8 cellular contexts compared by ENCODE assay signal in the genomic region with DNA sequence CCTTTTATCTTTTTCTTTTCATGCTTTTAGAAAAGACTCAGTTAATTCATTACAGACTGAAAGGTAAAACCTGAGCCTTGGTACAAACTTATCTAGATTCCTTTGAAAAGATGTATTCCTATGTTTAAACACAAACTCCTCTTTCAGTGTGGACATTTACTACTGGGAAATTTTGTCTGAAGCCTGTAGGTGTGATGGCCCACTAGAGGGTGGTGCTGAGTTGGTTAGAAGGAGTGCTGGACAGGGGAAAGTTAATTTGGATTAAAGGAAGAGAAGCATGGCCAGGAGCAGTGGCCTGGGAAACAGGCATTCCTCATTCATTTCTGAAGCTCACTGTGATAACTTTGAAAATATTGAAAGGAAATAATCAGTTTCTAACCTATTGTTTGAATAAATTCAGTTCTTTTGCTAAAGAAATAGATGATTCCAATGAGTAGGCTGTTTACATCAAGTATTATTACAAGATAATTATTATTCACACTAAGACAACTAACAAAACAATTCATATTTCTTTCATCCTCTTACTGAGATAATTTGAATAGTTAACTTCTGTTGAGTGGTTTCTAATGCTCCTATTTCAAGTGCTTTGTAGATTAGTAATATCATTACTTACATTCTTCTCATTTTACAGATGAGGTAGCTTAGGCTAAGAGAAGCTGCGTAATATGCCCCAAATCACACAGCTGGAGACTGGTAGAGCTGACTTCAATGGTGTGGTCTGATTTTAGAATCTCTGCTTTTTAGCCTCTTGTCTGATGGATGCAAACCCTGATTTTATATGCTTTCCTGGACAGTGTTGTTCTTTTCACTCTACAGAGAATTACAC.
A peak's percentile ranks its signal among the peaks of the same experiment; 100 is the strongest.
DNase-seq lines count a peak whose midpoint lies in the region; ATAC-seq and TF ChIP-seq lines count a peak whose summit lies in the region.

No MANE protein-coding gene starts in this region.

- no peak overlapping the region for H3K4me2 ChIP-seq in GM23338
- H3K4me2 ChIP-seq in hepatocyte = no peak overlapping the region

- ATAC-seq in GM23338 = peak; percentile 94
- peak; percentile 47 for ATAC-seq in activated naive CD8-positive, alpha-beta T cell treated with anti-CD3 and anti-CD28 coated beads, Interleukin-2, amount 10 ng/mL, durations not matched to agents 7 days and 5 days (ENCODE audit: low read depth)
- no peak for ATAC-seq in HG03045 (IDR thresholded peaks at IDR 0.05; ENCODE audit: unreplicated experiment)

- peaks cover 10% of the 10 kb centered on the region for H3K4me1 Mint-ChIP-seq in GM23338
- H3K4me1 Mint-ChIP-seq in activated naive CD8-positive, alpha-beta T cell treated with anti-CD3 and anti-CD28 coated beads, Interleukin-2, amount 10 ng/mL, durations not matched to agents 7 days and 5 days = no peaks in the 10 kb centered on the region

- WGBS in hepatocyte (ENCODE audit: low lambda C conversion rate, missing lambda C conversion rate) = 86% methylated on average over 1 of the region's 1 CpG
- 75 to 91% (median 88%) methylated on average over 1 of the region's 1 CpG for WGBS in stomach, 5 donors

- no peaks in the 10 kb centered on the region for H3K9me3 ChIP-seq in MG63
- no peaks in the 10 kb centered on the region for H3K9me3 ChIP-seq in hepatocyte (ENCODE audit: low read depth)
- no peaks in the 10 kb centered on the region for H3K9me3 ChIP-seq in stomach

- no peak for TF ChIP-seq EP300 in stomach (IDR thresholded peaks at IDR 0.05)

- no peaks in the 10 kb centered on the region for H3F3A ChIP-seq in GM23338 (replicated peaks; ENCODE audit: low read depth)

- no peaks in the 10 kb centered on the region for H3K9me3 Mint-ChIP-seq in GM23338
- H3K9me3 Mint-ChIP-seq in activated naive CD8-positive, alpha-beta T cell treated with anti-CD3 and anti-CD28 coated beads, Interleukin-2, amount 10 ng/mL, durations not matched to agents 7 days and 5 days = no peaks in the 10 kb centered on the region

- H2AFZ ChIP-seq in GM23338 = no peak overlapping the region
- no peak overlapping the region for H2AFZ ChIP-seq in hepatocyte

- TF ChIP-seq CTCF in GM23338 (conservative IDR thresholded peaks at IDR 0.05; ENCODE audit: low read depth in 2 of 2) (peak; percentile 77 to 92), hepatocyte (IDR thresholded peaks at IDR 0.05; ENCODE audit: poor library complexity) (peak; percentile 74), stomach (IDR thresholded peaks at IDR 0.05) (peak in 4 of 7 experiments; percentile 14 to 40 (median 26))

- H3K36me3 Mint-ChIP-seq in GM23338 (ENCODE audit: low read depth) = peaks cover 13% of the 10 kb centered on the region; the same call in 2 of the 3 replicates
- H3K36me3 Mint-ChIP-seq in activated naive CD8-positive, alpha-beta T cell treated with anti-CD3 and anti-CD28 coated beads, Interleukin-2, amount 10 ng/mL, durations not matched to agents 7 days and 5 days = no peaks in the 10 kb centered on the region

- no peaks in the 10 kb centered on the region for H3K4me1 ChIP-seq in GM23338 (ENCODE audit: insufficient read depth)
- no peaks in the 10 kb centered on the region for H3K4me1 ChIP-seq in hepatocyte (ENCODE audit: insufficient read depth)
- H3K4me1 ChIP-seq in stomach = no peaks in the 10 kb centered on the region

- no peak for TF ChIP-seq POLR2A in stomach (IDR thresholded peaks at IDR 0.05)

- intact Hi-C loops in stomach (cut with DNase I; ENCODE audit: low total_unique reads) = no loop called here

- no peaks in the 10 kb centered on the region for H3K27me3 ChIP-seq in GM23338 (ENCODE audit: insufficient read depth)
- H3K27me3 ChIP-seq in MG63 = peaks cover 12% of the 10 kb centered on the region
- H3K27me3 ChIP-seq in hepatocyte = no peaks in the 10 kb centered on the region
- H3K27me3 ChIP-seq in stomach = no peaks in the 10 kb centered on the region

- H3K27ac ChIP-seq in GM23338 (ENCODE audit: low read depth) = no peak overlapping the region
- H3K27ac ChIP-seq in hepatocyte = no peak overlapping the region
- no peak overlapping the region for H3K27ac ChIP-seq in stomach

- H3K79me2 ChIP-seq in GM23338 (replicated peaks; ENCODE audit: insufficient read depth) (no peaks in the 10 kb centered on the region), hepatocyte (no peaks in the 10 kb centered on the region)

- H4K20me1 ChIP-seq in GM23338 (replicated peaks; ENCODE audit: insufficient read depth) = no peaks in the 10 kb centered on the region
- H4K20me1 ChIP-seq in hepatocyte (ENCODE audit: insufficient read depth, poor library complexity, severe bottlenecking) = no peaks in the 10 kb centered on the region

- H3K36me3 ChIP-seq in GM23338 (ENCODE audit: insufficient read depth) = peaks cover 11% of the 10 kb centered on the region
- no peaks in the 10 kb centered on the region for H3K36me3 ChIP-seq in MG63
- no peaks in the 10 kb centered on the region for H3K36me3 ChIP-seq in hepatocyte (replicated peaks; ENCODE audit: insufficient read depth, low read depth)
- no peaks in the 10 kb centered on the region for H3K36me3 ChIP-seq in stomach

- no peaks in the 10 kb centered on the region for H3K27me3 Mint-ChIP-seq in GM23338 (ENCODE audit: insufficient read depth, low read depth, poor library complexity)
- H3K27me3 Mint-ChIP-seq in activated naive CD8-positive, alpha-beta T cell treated with anti-CD3 and anti-CD28 coated beads, Interleukin-2, amount 10 ng/mL, durations not matched to agents 7 days and 5 days = peaks cover 2% of the 10 kb centered on the region

- H3K27ac Mint-ChIP-seq in GM23338 = no peak overlapping the region
- H3K27ac Mint-ChIP-seq in activated naive CD8-positive, alpha-beta T cell treated with anti-CD3 and anti-CD28 coated beads, Interleukin-2, amount 10 ng/mL, durations not matched to agents 7 days and 5 days = no peak overlapping the region

- H3K4me3 Mint-ChIP-seq in GM23338 = no peak overlapping the region
- H3K4me3 Mint-ChIP-seq in activated naive CD8-positive, alpha-beta T cell treated with anti-CD3 and anti-CD28 coated beads, Interleukin-2, amount 10 ng/mL, durations not matched to agents 7 days and 5 days = no peak overlapping the region

- no peaks in the 10 kb centered on the region for H3K9me2 ChIP-seq in GM23338 (ENCODE audit: insufficient read depth)
- H3K9me2 ChIP-seq in hepatocyte (replicated peaks; ENCODE audit: insufficient read depth) = no peaks in the 10 kb centered on the region

- H3K4me3 ChIP-seq in GM23338 (no peak overlapping the region), MG63 (no peak overlapping the region), hepatocyte (no peak overlapping the region), stomach (no peak overlapping the region)

- POLR2A ChIA-PET in activated naive CD8-positive, alpha-beta T cell treated with anti-CD3 and anti-CD28 coated beads, Interleukin-2, amount 10 ng/mL, durations not matched to agents 7 days and 5 days (lab: Charles Lee) = no interaction called here

- peak; percentile 6 for DNase-seq in activated CD4-positive, alpha-beta T cell treated with anti-CD3 and anti-CD28 coated beads for 48 hours
- no peak for DNase-seq in activated CD4-positive, alpha-beta T cell treated with anti-CD3 and anti-CD28 coated beads, Interleukin-2, amount 50 U/mL, for 1 hour
- DNase-seq in GM23338 (ENCODE audit: low spot score) = peak; percentile 80
- DNase-seq in MG63 = peak; percentile 38
- DNase-seq in activated naive CD8-positive, alpha-beta T cell treated with anti-CD3 and anti-CD28 coated beads, Interleukin-2, amount 10 ng/mL, durations not matched to agents 7 days and 5 days = no peak
- peak; percentile 67 for DNase-seq in hepatocyte (ENCODE audit: low spot score)
- peak; percentile 30 for DNase-seq in stomach

TF ChIP-seq in GM23338, 12 proteins besides CTCF, POLR2A, EP300 and RAD21 (continues in another document):
- TF ChIP-seq CREB1 (CRISPR knock-in tag; IDR thresholded peaks at IDR 0.05; ENCODE audit: low read depth) = no peak
- TF ChIP-seq NANOG (IDR thresholded peaks at IDR 0.05; ENCODE audit: borderline replicate concordance) = no peak
- TF ChIP-seq, protein P1, sequence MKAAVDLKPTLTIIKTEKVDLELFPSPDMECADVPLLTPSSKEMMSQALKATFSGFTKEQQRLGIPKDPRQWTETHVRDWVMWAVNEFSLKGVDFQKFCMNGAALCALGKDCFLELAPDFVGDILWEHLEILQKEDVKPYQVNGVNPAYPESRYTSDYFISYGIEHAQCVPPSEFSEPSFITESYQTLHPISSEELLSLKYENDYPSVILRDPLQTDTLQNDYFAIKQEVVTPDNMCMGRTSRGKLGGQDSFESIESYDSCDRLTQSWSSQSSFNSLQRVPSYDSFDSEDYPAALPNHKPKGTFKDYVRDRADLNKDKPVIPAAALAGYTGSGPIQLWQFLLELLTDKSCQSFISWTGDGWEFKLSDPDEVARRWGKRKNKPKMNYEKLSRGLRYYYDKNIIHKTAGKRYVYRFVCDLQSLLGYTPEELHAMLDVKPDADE (IDR thresholded peaks at IDR 0.05) = no peak
- no peak for TF ChIP-seq JUNB (IDR thresholded peaks at IDR 0.05; ENCODE audit: unreplicated experiment)
- TF ChIP-seq STAT1 (IDR thresholded peaks at IDR 0.05; ENCODE audit: unreplicated experiment) = no peak
- TF ChIP-seq EZH2phosphoT487 (IDR thresholded peaks at IDR 0.05; ENCODE audit: unreplicated experiment) = no peak
- no peak for TF ChIP-seq ZNF114 (CRISPR knock-in tag; IDR thresholded peaks at IDR 0.05)

Comparison
In these comparisons a context has a peak if more than half of its experiments do, and no peak if none do; other contexts are left out.
1. DNase-seq: peak in activated CD4-positive, alpha-beta T cell treated with anti-CD3 and anti-CD28 coated beads for 48 hours (single experiment), GM23338 (single experiment), MG63 (single experiment), hepatocyte (single experiment) and stomach (single experiment); none in activated CD4-positive, alpha-beta T cell treated with anti-CD3 and anti-CD28 coated beads, Interleukin-2, amount 50 U/mL, for 1 hour (single experiment) and activated naive CD8-positive, alpha-beta T cell treated with anti-CD3 and anti-CD28 coated beads, Interleukin-2, amount 10 ng/mL, durations not matched to agents 7 days and 5 days (single experiment).
2. CTCF ChIP-seq: peak in every context shown above with its lines; median percentile 84 in GM23338; 74 in hepatocyte; 26 in stomach.